In genomic region chr22:41658869-41659268, GRCh38 we compare ENCODE assay signal across 23 cellular contexts. TPM values are rescaled to one million over a fixed set of nuclear protein-coding genes. Genes with fewer than 3 reads are reported as not detected.
DNase-seq lines count a peak whose midpoint lies in the region; ATAC-seq and TF ChIP-seq lines count a peak whose summit lies in the region.
"Had no signal": no experiment of that assay in that cellular context is flagged by ENCODE, and none has a peak within 500 bp of the region (broad histone marks: within the 10 kb centered on the region; RNA-seq: fewer than 3 reads in every experiment).

No MANE protein-coding gene starts in this region.

- no peaks in the 10 kb centered on the region for H3K9me3 ChIP-seq in heart left ventricle
- no peaks in the 10 kb centered on the region for H3K9me3 ChIP-seq in right atrium auricular region
- no peaks in the 10 kb centered on the region for H3K9me3 ChIP-seq in T-helper 17 cell (ENCODE audit: control insufficient read depth, low read length, poor library complexity, severe bottlenecking)
- no peaks in the 10 kb centered on the region for H3K9me3 ChIP-seq in psoas muscle
- H3K9me3 ChIP-seq: A549; BE2C; BLaER1 treated with 17β-estradiol and CSF1 and Interleukin-3, amounts not matched to agents 10 nM and 100 nM; HAP-1 had no signal

- H3K4me3 ChIP-seq in heart left ventricle (no peak overlapping the region), right atrium auricular region (no peak overlapping the region), psoas muscle (no peak overlapping the region)
- H3K4me3 ChIP-seq: A549; BLaER1 treated with 17β-estradiol and CSF1 and Interleukin-3, amounts not matched to agents 10 nM and 100 nM; HAP-1 had no signal

- DNase-seq in heart left ventricle (no peak), left ventricle myocardium superior (no peak), right atrium auricular region (ENCODE audit: low spot score) (no peak), left cardiac atrium (no peak), T-helper 17 cell (no peak), psoas muscle (no peak), NCI-H446 treated with DMSO at 0.1 percent for 48 hours (lab: John Stamatoyannopoulos, UW) (no peak)
- DNase-seq: 8988T; ACHN; AML-193; BE2C; CD4-positive, alpha-beta T cell; CD8-positive, alpha-beta memory T cell; DMS 273 treated with DMSO at 0.1 percent for 48 hours; DMS79; EL; GDM1; GOT3 had no signal

- H3K27me3 Mint-ChIP-seq in T-helper 17 cell = no peaks in the 10 kb centered on the region
- H3K27me3 Mint-ChIP-seq: CD4-positive, alpha-beta T cell; CD8-positive, alpha-beta memory T cell had no signal

- TF ChIP-seq POLR2A in heart left ventricle (IDR thresholded peaks at IDR 0.05) = no peak

- ATAC-seq in heart left ventricle = no peak
- ATAC-seq in left ventricle myocardium superior = no peak
- ATAC-seq in left cardiac atrium = no peak
- ATAC-seq in T-helper 17 cell = no peak
- no peak for ATAC-seq in psoas muscle
- no peak for ATAC-seq in GM18498 (IDR thresholded peaks at IDR 0.05; ENCODE audit: unreplicated experiment)
- ATAC-seq: A549 had no signal

- WGBS in heart left ventricle, 4 donors = 92 to 97% (median 96%) methylated on average over 17 of the region's 17 CpGs
- WGBS in psoas muscle, 3 donors = 93 to 94% (median 94%) methylated on average over 17 of the region's 17 CpGs

- no peak for TF ChIP-seq CTCF in heart left ventricle (IDR thresholded peaks at IDR 0.05)
- TF ChIP-seq CTCF in right atrium auricular region (IDR thresholded peaks at IDR 0.05) = no peak
- TF ChIP-seq CTCF in psoas muscle (IDR thresholded peaks at IDR 0.05) = no peak

- H3K4me1 ChIP-seq in heart left ventricle = peaks cover 0 to 18% (median 0%) of the 10 kb centered on the region in 12 donors
- peaks cover 0 to 21% of the 10 kb centered on the region in 2 donors for H3K4me1 ChIP-seq in right atrium auricular region
- H3K4me1 ChIP-seq in psoas muscle = peaks cover 16% of the 10 kb centered on the region
- H3K4me1 ChIP-seq: A549; BE2C; BLaER1 treated with 17β-estradiol and CSF1 and Interleukin-3, amounts not matched to agents 10 nM and 100 nM; HAP-1 had no signal

- peaks cover 2% of the 10 kb centered on the region for H3K4me1 Mint-ChIP-seq in T-helper 17 cell
- H3K4me1 Mint-ChIP-seq: CD14-positive monocyte; CD8-positive, alpha-beta memory T cell had no signal

- H3K27me3 ChIP-seq in heart left ventricle (no peaks in the 10 kb centered on the region), right atrium auricular region (no peaks in the 10 kb centered on the region), psoas muscle (ENCODE audit: insufficient read depth in 3 of 3, low read length in 2 of 3) (no peaks in the 10 kb centered on the region)
- H3K27me3 ChIP-seq: BE2C; BLaER1 treated with 17β-estradiol and CSF1 and Interleukin-3, amounts not matched to agents 10 nM and 100 nM had no signal

- H3K27ac ChIP-seq in heart left ventricle (peak overlapping the region in 7 of 12 donors; percentile 14 to 82 (median 71)), right atrium auricular region (peak overlapping the region; percentile 63 to 81), psoas muscle (peak overlapping the region; percentile 27)
- H3K27ac ChIP-seq: A549; BLaER1 treated with 17β-estradiol and CSF1 and Interleukin-3, amounts not matched to agents 10 nM and 100 nM had no signal

- no peak overlapping the region for H3K4me3 Mint-ChIP-seq in T-helper 17 cell
- H3K4me3 Mint-ChIP-seq: CD14-positive monocyte; CD4-positive, alpha-beta T cell; CD8-positive, alpha-beta memory T cell had no signal

- peak overlapping the region; percentile 57 for H3K27ac Mint-ChIP-seq in T-helper 17 cell
- H3K27ac Mint-ChIP-seq: CD4-positive, alpha-beta T cell; CD8-positive, alpha-beta memory T cell had no signal

- intact Hi-C loops in heart left ventricle (cut with DNase I) = no loop called here
- intact Hi-C loops in left ventricle myocardium superior (cut with micrococcal nuclease) = no loop called here
- intact Hi-C loops in left cardiac atrium (cut with DNase I) = no loop called here
- intact Hi-C loops in psoas muscle (cut with DNase I) = no loop called here

- H3K36me3 Mint-ChIP-seq in T-helper 17 cell (ENCODE audit: low read depth) = peaks cover 11% of the 10 kb centered on the region

- H3K36me3 ChIP-seq in heart left ventricle (peaks cover 5 to 100% (median 100%) of the 10 kb centered on the region in 9 donors), right atrium auricular region (peaks cover 95% of the 10 kb centered on the region), psoas muscle (ENCODE audit: insufficient read depth in 1 of 2, low read depth in 1 of 2) (peaks cover 32 to 100% of the 10 kb centered on the region in 2 donors)

RNA-seq across cellular contexts. Expression of gene SNU13, which starts 29.8 kb away (rescaled TPM):
- total RNA-seq in heart left ventricle (100 to 1,000 TPM; 168 to 233 (median 201) TPM), left ventricle myocardium superior (229 TPM), right atrium auricular region (100 to 1,000 TPM; 183 to 226 TPM), left cardiac atrium (100 to 1,000 TPM; 178 to 226 TPM), T-helper 17 cell (100 to 1,000 TPM; 120 to 148 TPM), psoas muscle (100 to 1,000 TPM; 165 to 238 (median 183) TPM)
- polyA plus RNA-seq in heart left ventricle (100 to 1,000 TPM; 222 to 292 TPM), psoas muscle (100 to 1,000 TPM; 215 to 466 (median 229) TPM)

RNA-seq across cellular contexts. Expression of gene XRCC6, which starts 37.8 kb away (rescaled TPM):
- total RNA-seq in heart left ventricle (100 to 1,000 TPM; 162 to 204 (median 176) TPM), left ventricle myocardium superior (172 TPM), right atrium auricular region (100 to 1,000 TPM; 161 to 174 TPM), left cardiac atrium (100 to 1,000 TPM; 141 to 169 TPM), T-helper 17 cell (100 to 1,000 TPM; 147 to 165 TPM), psoas muscle (100 to 1,000 TPM; 185 to 252 (median 217) TPM)
- polyA plus RNA-seq in heart left ventricle (100 to 1,000 TPM; 123 to 231 TPM), psoas muscle (100 to 1,000 TPM; 156 to 291 (median 259) TPM)

RNA-seq across cellular contexts. Expression of gene DESI1, which starts 38.0 kb away (rescaled TPM):
- 10 to 100 TPM; 29.0 to 51.0 (median 40.6) TPM for total RNA-seq in heart left ventricle
- polyA plus RNA-seq in heart left ventricle = 10 to 100 TPM; 24.2 to 39.8 TPM
- total RNA-seq in left ventricle myocardium superior = 53.6 TPM
- total RNA-seq in right atrium auricular region = 10 to 100 TPM; 62.3 to 65.8 TPM
- 10 to 100 TPM; 56.5 to 64.0 TPM for total RNA-seq in left cardiac atrium
- 10 to 100 TPM; 16.3 to 19.1 TPM for total RNA-seq in T-helper 17 cell
- total RNA-seq in psoas muscle = 10 to 100 TPM; 17.5 to 27.6 (median 23.2) TPM
- polyA plus RNA-seq in psoas muscle = 10 to 100 TPM; 14.7 to 23.3 (median 18.9) TPM

RNA-seq across cellular contexts. Expression of gene MEI1, which starts 40.4 kb away (rescaled TPM):
- total RNA-seq in heart left ventricle (1 to 10 TPM in 3 of 9 donors, under 1 TPM in 2, not detected in 4; 0.40 to 2.3 (median 1.1) TPM), left ventricle myocardium superior (0.57 TPM), right atrium auricular region (10 to 100 TPM in 1 of 2 donors, under 1 TPM in 1; 0.71 to 15.5 TPM), left cardiac atrium (1 to 10 TPM in 1 of 2 donors, under 1 TPM in 1; 0.42 to 1.7 TPM), T-helper 17 cell (10 to 100 TPM; 53.8 to 60.9 TPM), psoas muscle (under 1 TPM in 3 of 4 donors, not detected in 1; 0.23 to 0.47 (median 0.30) TPM)
- polyA plus RNA-seq in heart left ventricle (under 1 TPM; 0.23 to 0.54 TPM), psoas muscle (under 1 TPM in 2 of 3 donors, not detected in 1; 0.01 to 0.10 TPM)
